In the genomic region with DNA sequence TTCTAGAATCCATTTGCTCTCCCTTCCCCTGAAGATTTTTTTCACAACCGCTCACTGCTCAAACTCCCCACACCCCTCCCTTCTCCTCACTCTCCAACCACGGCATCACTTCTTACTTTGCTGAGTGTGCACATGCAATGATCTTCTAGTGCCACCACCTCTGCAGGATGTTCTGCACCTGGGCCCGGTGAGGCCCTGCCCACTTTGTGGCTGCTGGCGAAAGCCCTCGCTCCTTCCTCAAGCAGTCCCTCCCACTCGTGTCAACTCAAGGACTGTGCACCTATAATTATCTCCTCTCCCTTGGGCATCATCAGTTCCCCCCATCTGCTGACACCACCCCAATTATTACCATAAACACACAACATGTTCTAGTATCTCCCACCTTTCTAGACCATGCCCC, we compare ENCODE assay signal across 36 cellular contexts.
"Had no signal": no experiment of that assay in that cellular context is flagged by ENCODE, and none has a peak within 500 bp of the region (broad histone marks: within the 10 kb centered on the region; RNA-seq: fewer than 3 reads in every experiment).

No MANE protein-coding gene starts in this region.

- ATAC-seq: activated T-cell treated with anti-CD3 and anti-CD28 coated beads, Interleukin-2, amount 50 U/mL, for 72 hours; body of pancreas; PC-3; Right ventricle myocardium inferior; SK-N-SH treated with all-trans-retinoic acid at 6 μM for 48 hours had no signal

- FAIRE-seq: astrocyte had no signal

- DNase-seq: activated B cell treated with CpG ODN at 0.5 μM for 24 hours; activated CD4-positive, alpha-beta memory T cell treated with anti-CD3 and anti-CD28 coated beads for 36 hours; activated CD4-positive, alpha-beta T cell treated with anti-CD3 and anti-CD28 coated beads for 4 hours; activated CD4-positive, alpha-beta T cell treated with anti-CD3 and anti-CD28 coated beads, Interleukin-2, amount 50 U/mL, for 1 hour; activated CD4-positive, CD25-positive, alpha-beta regulatory T cell treated with anti-CD3 and anti-CD28 coated beads, Interleukin-2, amount 50 U/mL, for 72 hours; activated gamma-delta T cell; activated naive CD4-positive, alpha-beta T cell treated with Interleukin-2 at 50 U/mL for 16 hours; activated naive CD8-positive, alpha-beta T cell treated with anti-CD3 and anti-CD28 coated beads, Interleukin-2, amount 10 ng/mL, durations not matched to agents 7 days and 5 days; activated T-cell treated with anti-CD3 and anti-CD28 coated beads, Interleukin-2, amount 50 U/mL, for 1 hour; activated T-cell treated with anti-CD3 and anti-CD28 coated beads, Interleukin-2, amount 50 U/mL, for 72 hours; body of pancreas; Kasumi-1; KG1; MG63; MV-4-11; NCI-H1092; NCI-H146; NCI-H187; NCI-H2029 treated with DMSO at 0.1 percent for 48 hours; NCI-H510A; NCI-H526; NCI-H748 treated with DMSO at 0.1 percent for 48 hours; NK-92 treated with Interleukin-12 subunit alpha and Interleukin-12 subunit beta, amount 100 ng/mL, for 24 hours; PC-3; Peyer's patch; SIG-M5; SW 1271; T-helper 1 cell; T-helper 2 cell; T-helper 9 cell had no signal

- H3K9me3 ChIP-seq: body of pancreas, breast epithelium, MG63, Peyer's patch had no signal

- H3K4me3 ChIP-seq: body of pancreas, breast epithelium, MG63, Peyer's patch had no signal

- H3K36me3 ChIP-seq: breast epithelium, MG63, Peyer's patch had no signal

- H3K27ac ChIP-seq: body of pancreas, breast epithelium, Peyer's patch, RWPE1, VCaP had no signal

- H3K27me3 ChIP-seq: body of pancreas, breast epithelium, MG63, Peyer's patch had no signal

- H3K4me1 ChIP-seq: body of pancreas, breast epithelium, Peyer's patch had no signal
